15 cellular contexts compared by ENCODE assay signal in the genomic region with DNA sequence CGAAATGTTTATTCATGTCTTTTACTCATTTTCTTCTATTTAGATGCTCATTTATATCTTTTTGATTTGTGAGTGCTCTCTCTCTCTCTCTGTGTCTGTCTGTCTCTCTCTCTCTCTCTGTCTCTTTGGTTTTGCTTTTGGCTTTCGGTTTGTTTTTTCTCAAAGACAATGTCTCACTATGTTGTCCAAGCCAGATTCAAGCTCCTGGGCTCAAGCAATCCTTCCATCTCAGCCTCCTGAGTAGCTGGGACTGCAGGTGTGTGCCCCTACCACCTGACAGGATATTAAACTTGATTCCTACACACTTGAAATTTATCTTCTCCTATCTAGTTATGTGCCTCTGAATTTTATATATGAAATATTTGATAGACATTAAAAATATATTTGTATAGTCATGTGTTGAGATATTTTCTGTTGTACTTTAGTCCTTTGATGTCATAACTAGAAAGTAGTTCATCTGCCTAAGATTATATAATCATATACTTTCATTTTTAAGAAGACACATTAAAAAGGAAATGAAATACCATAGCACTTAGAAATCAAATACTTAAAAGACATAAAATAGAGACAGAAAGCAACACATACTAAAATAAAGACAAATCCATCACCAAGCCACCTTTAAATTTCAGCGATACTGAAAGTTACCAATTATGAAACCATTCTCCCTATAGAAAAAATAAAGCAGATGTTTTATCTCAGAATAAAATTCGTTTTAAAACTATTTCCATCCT.
DNase-seq lines count a peak whose midpoint lies in the region; ATAC-seq and TF ChIP-seq lines count a peak whose summit lies in the region.
"Had no signal": no experiment of that assay in that cellular context is flagged by ENCODE, and none has a peak within 500 bp of the region (broad histone marks: within the 10 kb centered on the region; RNA-seq: fewer than 3 reads in every experiment).

No MANE protein-coding gene starts in this region.

- H3K27me3 Mint-ChIP-seq in activated naive CD8-positive, alpha-beta T cell treated with anti-CD3 and anti-CD28 coated beads for 36 hours, result no peaks in the 10 kb centered on the region

- H3K36me3 ChIP-seq in BLaER1 (no peaks in the 10 kb centered on the region), DOHH2 (ENCODE audit: control insufficient read depth, low read length) (peaks cover 7% of the 10 kb centered on the region), KMS-11 (ENCODE audit: insufficient read depth) (no peaks in the 10 kb centered on the region), upper lobe of right lung (no peaks in the 10 kb centered on the region)
- H3K36me3 ChIP-seq: esophagus squamous epithelium had no signal

- H3K9me3 ChIP-seq in BLaER1, result no peaks in the 10 kb centered on the region
- H3K9me3 ChIP-seq in DOHH2 (ENCODE audit: control insufficient read depth, insufficient read depth, low read length), result peaks cover 4% of the 10 kb centered on the region; the same call in 1 of the 2 replicates
- no peaks in the 10 kb centered on the region for H3K9me3 ChIP-seq in upper lobe of right lung
- H3K9me3 ChIP-seq: esophagus squamous epithelium had no signal

- peaks cover 59% of the 10 kb centered on the region for H3F3A ChIP-seq in DOHH2 (ENCODE audit: control insufficient read depth, insufficient read depth)

- no peak for DNase-seq in activated naive CD8-positive, alpha-beta T cell treated with anti-CD3 and anti-CD28 coated beads for 36 hours
- DNase-seq in NCI-H187 (lab: John Stamatoyannopoulos, UW) (no peak), caudate nucleus (lab: John Stamatoyannopoulos, UW) (no peak), upper lobe of right lung (no peak), NOMO-1 treated with DMSO at 0.1 percent for 48 hours (lab: John Stamatoyannopoulos, UW; ENCODE audit: unreplicated experiment) (no peak)
- DNase-seq: DMS53, esophagus squamous epithelium, NCI-H1105 treated with DMSO at 0.1 percent for 48 hours, NCI-H345, nucleus accumbens had no signal

- H3K4me2 ChIP-seq in BLaER1 (peak overlapping the region; percentile 75), DOHH2 (ENCODE audit: low read length) (peak overlapping the region; percentile 88), KMS-11 (peak overlapping the region; percentile 65)

- H3K36me3 Mint-ChIP-seq in activated naive CD8-positive, alpha-beta T cell treated with anti-CD3 and anti-CD28 coated beads for 36 hours, result peaks cover 3% of the 10 kb centered on the region

- H3K4me1 Mint-ChIP-seq in activated naive CD8-positive, alpha-beta T cell treated with anti-CD3 and anti-CD28 coated beads for 36 hours, result peaks cover 56% of the 10 kb centered on the region

- H3K27me3 ChIP-seq in BLaER1, result no peaks in the 10 kb centered on the region
- H3K27me3 ChIP-seq in DOHH2 (ENCODE audit: control insufficient read depth, low read length), result no peaks in the 10 kb centered on the region
- no peaks in the 10 kb centered on the region for H3K27me3 ChIP-seq in KMS-11 (ENCODE audit: insufficient read depth, low read depth)
- H3K27me3 ChIP-seq in upper lobe of right lung, result no peaks in the 10 kb centered on the region

- H3K4me3 ChIP-seq in BLaER1 (no peak overlapping the region), DOHH2 (ENCODE audit: low read length) (peak overlapping the region; percentile 44), KMS-11 (IDR thresholded peaks at IDR 0.05; ENCODE audit: insufficient read depth, low read depth, low read length) (no peak overlapping the region), upper lobe of right lung (no peak overlapping the region)
- H3K4me3 ChIP-seq: esophagus squamous epithelium, SK-N-MC had no signal

- H3K4me3 Mint-ChIP-seq in activated naive CD8-positive, alpha-beta T cell treated with anti-CD3 and anti-CD28 coated beads for 36 hours, result peak overlapping the region; percentile 19

- H3K9me2 ChIP-seq in DOHH2 (replicated peaks; ENCODE audit: control insufficient read depth, low read length), result no peaks in the 10 kb centered on the region

- peaks cover 2% of the 10 kb centered on the region for H3K9me3 Mint-ChIP-seq in activated naive CD8-positive, alpha-beta T cell treated with anti-CD3 and anti-CD28 coated beads for 36 hours

- peak overlapping the region; percentile 1; the same call in 1 of the 2 replicates for H2AFZ ChIP-seq in KMS-11 (ENCODE audit: low read depth)

- H3K79me2 ChIP-seq in DOHH2 (ENCODE audit: control insufficient read depth, low read length) (no peaks in the 10 kb centered on the region), KMS-11 (ENCODE audit: insufficient read depth, low read depth) (no peaks in the 10 kb centered on the region)

- peak overlapping the region; percentile 44; the same call in 1 of the 2 replicates for H3K27ac ChIP-seq in BLaER1
- peak overlapping the region; percentile 99 for H3K27ac ChIP-seq in DOHH2 (ENCODE audit: low read depth, low read length)
- peak overlapping the region; percentile 57 for H3K27ac ChIP-seq in KMS-11
- no peak overlapping the region for H3K27ac ChIP-seq in caudate nucleus (ENCODE audit: low read depth, low read length)
- H3K27ac ChIP-seq in upper lobe of right lung, result no peak overlapping the region
- H3K27ac ChIP-seq: esophagus squamous epithelium, SK-N-MC, VCaP had no signal

- H3K9ac ChIP-seq in BLaER1, result no peak overlapping the region
- H3K9ac ChIP-seq in KMS-11, result peak overlapping the region; percentile 23; the same call in 1 of the 2 replicates

- ATAC-seq in upper lobe of right lung, result no peak

- peak overlapping the region; percentile 57 for H3K27ac Mint-ChIP-seq in activated naive CD8-positive, alpha-beta T cell treated with anti-CD3 and anti-CD28 coated beads for 36 hours

- intact Hi-C loops in upper lobe of right lung (cut with DNase I), result no loop called here

- H4K20me1 ChIP-seq in BLaER1, result no peaks in the 10 kb centered on the region
- H4K20me1 ChIP-seq in DOHH2 (ENCODE audit: control insufficient read depth, insufficient read depth, low read depth, low read length), result no peaks in the 10 kb centered on the region
- H4K20me1 ChIP-seq in KMS-11 (ENCODE audit: insufficient read depth), result no peaks in the 10 kb centered on the region

- no peak for TF ChIP-seq CTCF in DOHH2 (IDR thresholded peaks at IDR 0.05; ENCODE audit: low read depth, low read length, poor library complexity, severe bottlenecking)
- no peak for TF ChIP-seq CTCF in KMS-11 (conservative IDR thresholded peaks at IDR 0.05; ENCODE audit: low read depth, low read length)
- TF ChIP-seq CTCF in upper lobe of right lung (IDR thresholded peaks at IDR 0.05), result no peak

- H3K4me1 ChIP-seq in BLaER1 (peaks cover 100% of the 10 kb centered on the region), DOHH2 (ENCODE audit: control insufficient read depth, low read length) (peaks cover 99% of the 10 kb centered on the region), KMS-11 (ENCODE audit: low read depth, poor library complexity, severe bottlenecking) (peaks cover 99% of the 10 kb centered on the region), upper lobe of right lung (peaks cover 12% of the 10 kb centered on the region)

Comparison
In these comparisons a context has a peak if more than half of its experiments do, and no peak if none do; other contexts are left out.
1. H3K27ac ChIP-seq: peak in BLaER1 (single experiment), DOHH2 (single experiment) and KMS-11 (single experiment); none in caudate nucleus (single experiment) and upper lobe of right lung (single experiment).
2. Peak in every context shown above with its lines, with median percentiles within 50 percentile points of each other: H3K4me2 ChIP-seq.